Comparison of ENCODE assay signal across 8 cellular contexts in the genomic region with DNA sequence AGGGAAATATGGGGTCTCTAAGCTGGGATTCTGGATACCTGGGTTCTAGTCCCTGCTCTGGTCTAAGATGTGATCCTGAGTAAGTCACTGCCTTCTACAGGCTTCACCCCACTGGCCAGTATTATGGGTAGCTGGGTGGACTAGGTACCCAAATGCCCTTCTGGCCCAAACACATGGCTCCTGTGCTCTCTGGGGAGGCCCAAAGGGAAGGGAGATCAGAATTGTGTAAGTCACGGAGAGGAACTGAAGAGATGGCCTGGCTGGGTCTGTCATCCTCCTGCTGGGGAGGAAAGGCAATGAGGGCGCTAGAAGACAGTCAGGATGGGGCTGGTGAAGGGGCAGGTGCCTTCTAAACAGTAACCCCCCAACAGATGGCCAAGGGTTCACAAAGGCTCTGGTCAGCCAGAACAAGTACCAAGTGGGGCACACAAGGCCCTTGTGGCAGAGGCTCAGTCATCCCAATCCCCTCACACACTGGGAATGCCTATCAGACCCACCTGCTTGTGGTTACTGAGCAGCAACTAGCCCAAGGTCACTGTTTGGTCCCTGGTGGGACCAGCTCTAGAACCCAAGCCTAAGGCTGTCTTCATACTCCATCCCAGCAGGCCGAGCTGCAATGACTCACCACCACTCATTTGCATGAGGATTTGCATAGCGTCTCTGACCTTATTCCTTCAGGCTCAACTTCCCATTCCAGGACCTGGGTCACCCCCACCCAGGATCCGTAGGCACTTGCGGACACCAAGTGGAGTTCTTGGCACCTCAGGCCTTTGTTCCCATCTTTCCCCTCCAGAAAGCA. TPM values are rescaled to one million over a fixed set of nuclear protein-coding genes. Genes with fewer than 3 reads are reported as not detected.
DNase-seq lines count a peak whose midpoint lies in the region; ATAC-seq and TF ChIP-seq lines count a peak whose summit lies in the region.

No MANE protein-coding gene starts in this region.

- H3K4me3 Mint-ChIP-seq in activated CD8-positive, alpha-beta T cell treated with anti-CD3 and anti-CD28 coated beads, Interleukin-2, amount 10 ng/mL, durations not matched to agents 7 days and 5 days, result no peak overlapping the region

- CTCF ChIA-PET in activated CD8-positive, alpha-beta T cell treated with anti-CD3 and anti-CD28 coated beads, Interleukin-2, amount 10 ng/mL, durations not matched to agents 7 days and 5 days (lab: Charles Lee), result interaction anchor here (0.8 to 6.1 kb wide), 11 partner anchors 10 to 118 kb away, joined by 3 to 85 read pairs (median 3); a partner anchor contains a TSS
- CTCF ChIA-PET in PC-3 (lab: Charles Lee), result no interaction called here

- peaks cover 57% of the 10 kb centered on the region for H4K20me1 ChIP-seq in PC-3 (ENCODE audit: low read length)

- POLR2A ChIA-PET in activated CD8-positive, alpha-beta T cell treated with anti-CD3 and anti-CD28 coated beads, Interleukin-2, amount 10 ng/mL, durations not matched to agents 7 days and 5 days (lab: Charles Lee), result interaction anchor here (1.1 to 12.8 kb wide), 4 partner anchors 8 to 16 kb away, joined by 3 to 143 read pairs (median 11); a partner anchor contains a TSS
- POLR2A ChIA-PET in PC-3 (lab: Charles Lee; ENCODE audit: unreplicated experiment), result no interaction called here

- H3K9me3 ChIP-seq in heart right ventricle (no peaks in the 10 kb centered on the region), mesodermal cell (ENCODE audit: control insufficient read depth, low read length) (no peaks in the 10 kb centered on the region), PC-3 (ENCODE audit: low read length) (no peaks in the 10 kb centered on the region)

- peaks cover 36% of the 10 kb centered on the region for H3K36me3 Mint-ChIP-seq in activated CD8-positive, alpha-beta T cell treated with anti-CD3 and anti-CD28 coated beads, Interleukin-2, amount 10 ng/mL, durations not matched to agents 7 days and 5 days (ENCODE audit: low read depth)

- TF ChIP-seq CTCF in heart right ventricle (IDR thresholded peaks at IDR 0.05) (no peak), PC-3 (conservative IDR thresholded peaks at IDR 0.05; ENCODE audit: low read depth, low read length) (no peak)

- H3K27me3 ChIP-seq in heart right ventricle (no peaks in the 10 kb centered on the region), PC-3 (ENCODE audit: low read length) (no peaks in the 10 kb centered on the region)

- WGBS in heart right ventricle, 2 donors, result 62% methylated on average over 6 of the region's 6 CpGs
- WGBS in mesodermal cell (ENCODE audit: insufficient coverage in 2 of 2), 2 experiments, result 88 to 94% methylated on average over 4 to 6 of the region's 6 CpGs

- no TSS peak for BruUV-seq in PC-3 (replicated peaks; lab: Mats Ljungman, UMichigan)

- H3F3A ChIP-seq in PC-3 (ENCODE audit: low read length, unreplicated experiment), result no peaks in the 10 kb centered on the region

- no peaks in the 10 kb centered on the region for H3K9me2 ChIP-seq in PC-3 (replicated peaks; ENCODE audit: low read length)

- DNase-seq in heart right ventricle (no peak), left cardiac atrium (no peak), NCI-H774 (lab: John Stamatoyannopoulos, UW) (no peak), NCI-H1694 treated with DMSO at 0.1 percent for 48 hours (lab: John Stamatoyannopoulos, UW) (no peak), NCI-H2081 (lab: John Stamatoyannopoulos, UW) (no peak), PC-3 (no peak)
- no peak for DNase-seq in activated CD8-positive, alpha-beta T cell treated with anti-CD3 and anti-CD28 coated beads, Interleukin-2, amount 10 ng/mL, durations not matched to agents 7 days and 5 days

- ATAC-seq in heart right ventricle, result no peak
- ATAC-seq in left cardiac atrium, result no peak
- ATAC-seq in activated CD8-positive, alpha-beta T cell treated with anti-CD3 and anti-CD28 coated beads, Interleukin-2, amount 10 ng/mL, durations not matched to agents 7 days and 5 days, result no peak
- ATAC-seq in PC-3, result no peak

- intact Hi-C loops in heart right ventricle (cut with DNase I) (loop anchor here in 1 of 10 donors (5.0 kb wide), 1 partner anchor 101 kb away; a partner anchor contains a TSS), left cardiac atrium (cut with DNase I) (no loop called here), PC-3 (cut with micrococcal nuclease) (no loop called here)

- H3K27ac ChIP-seq in heart right ventricle (peak overlapping the region; percentile 80 to 100 (median 97)), mesodermal cell (ENCODE audit: low read depth, low read length, severe bottlenecking) (peak overlapping the region; percentile 51), PC-3 (ENCODE audit: low read length) (no peak overlapping the region)

- peaks cover 0 to 35% (median 4%) of the 10 kb centered on the region in 9 donors for H3K36me3 ChIP-seq in heart right ventricle
- H3K36me3 ChIP-seq in mesodermal cell (ENCODE audit: control insufficient read depth, insufficient read depth, low read length), result peaks cover 27% of the 10 kb centered on the region
- H3K36me3 ChIP-seq in PC-3 (ENCODE audit: low read depth, low read length), result 0 out of 2 replicates have a peak, but pooled peaks cover 8% of the 10 kb centered on the region

- H3K27me3 Mint-ChIP-seq in activated CD8-positive, alpha-beta T cell treated with anti-CD3 and anti-CD28 coated beads, Interleukin-2, amount 10 ng/mL, durations not matched to agents 7 days and 5 days (ENCODE audit: low read depth), result no peaks in the 10 kb centered on the region

- no peak overlapping the region for H2AFZ ChIP-seq in PC-3 (ENCODE audit: low read length)

- H3K4me1 ChIP-seq in heart right ventricle (peaks cover 90 to 100% (median 99%) of the 10 kb centered on the region in 9 donors), mesodermal cell (ENCODE audit: control insufficient read depth, insufficient read depth, low read length, poor library complexity, severe bottlenecking) (peaks cover 63% of the 10 kb centered on the region), PC-3 (ENCODE audit: insufficient read depth, low read length) (peaks cover 21% of the 10 kb centered on the region)

- no peak overlapping the region for H3K9ac ChIP-seq in PC-3 (ENCODE audit: low read length)

- H3K4me3 ChIP-seq in heart right ventricle (peak overlapping the region in 6 of 10 donors; percentile 6 to 37 (median 36)), mesodermal cell (ENCODE audit: extremely low read depth, insufficient read depth, low read length, poor library complexity, severe bottlenecking) (peak overlapping the region; percentile 0), PC-3 (ENCODE audit: low read length) (no peak overlapping the region)

- H3K27ac Mint-ChIP-seq in activated CD8-positive, alpha-beta T cell treated with anti-CD3 and anti-CD28 coated beads, Interleukin-2, amount 10 ng/mL, durations not matched to agents 7 days and 5 days, result peak overlapping the region; percentile 85

- peaks cover 92% of the 10 kb centered on the region for H3K79me2 ChIP-seq in PC-3 (ENCODE audit: low read length)

- H3K9me3 Mint-ChIP-seq in activated CD8-positive, alpha-beta T cell treated with anti-CD3 and anti-CD28 coated beads, Interleukin-2, amount 10 ng/mL, durations not matched to agents 7 days and 5 days (ENCODE audit: insufficient read depth), result no peaks in the 10 kb centered on the region

- no peak overlapping the region for H3K4me2 ChIP-seq in PC-3 (ENCODE audit: low read length)

- peaks cover 99% of the 10 kb centered on the region for H3K4me1 Mint-ChIP-seq in activated CD8-positive, alpha-beta T cell treated with anti-CD3 and anti-CD28 coated beads, Interleukin-2, amount 10 ng/mL, durations not matched to agents 7 days and 5 days (ENCODE audit: low read depth)

RNA-seq across cellular contexts. Expression of a gene that starts 9.2 kb away (rescaled TPM):
- total RNA-seq in heart right ventricle (100 to 1,000 TPM in 4 of 10 donors, 10 to 100 TPM in 6; 81.1 to 127 (median 96.5) TPM), left cardiac atrium (10 to 100 TPM; 69.0 to 81.7 TPM), PC-3 (2014; rRNA removed) (17.3 and 27.4 TPM in 2 replicates)
- 10 to 100 TPM; 31.6 to 37.7 TPM for polyA plus RNA-seq in heart right ventricle
- total RNA-seq in activated CD8-positive, alpha-beta T cell treated with anti-CD3 and anti-CD28 coated beads, Interleukin-2, amount 10 ng/mL, durations not matched to agents 7 days and 5 days, result 10 to 100 TPM; 34.8 to 40.1 TPM
- polyA plus RNA-seq in mesodermal cell (2013, experiment 1 of 2), result 29.5 TPM
- 23.9 TPM for polyA plus RNA-seq in mesodermal cell (2013, experiment 2 of 2)
